In genomic region chr4:3368334-3368733, GRCh38 we compare ENCODE assay signal across 1 cellular context.
TF ChIP-seq lines count a peak whose summit lies in the region.

No MANE protein-coding gene starts in this region.

TF ChIP-seq in H1, 55 proteins besides CTCF, POLR2A, EP300 and RAD21:
- no peak for TF ChIP-seq KDM4A (IDR thresholded peaks at IDR 0.05; ENCODE audit: low read depth, low read length, severe bottlenecking)
- no peak for TF ChIP-seq NANOG (IDR thresholded peaks at IDR 0.05; ENCODE audit: insufficient read depth, low read depth, low read length, poor library complexity, severe bottlenecking)
- TF ChIP-seq NRF1 (IDR thresholded peaks at IDR 0.05; ENCODE audit: low read depth, low read length): no peak
- TF ChIP-seq JUN (IDR thresholded peaks at IDR 0.05; ENCODE audit: low read depth, low read length): no peak
- TF ChIP-seq GABPA (IDR thresholded peaks at IDR 0.05; ENCODE audit: borderline replicate concordance, insufficient read depth, low read length): no peak
- no peak for TF ChIP-seq SRF (IDR thresholded peaks at IDR 0.05; ENCODE audit: low read depth, low read length)
